9 cellular contexts compared by ENCODE assay signal in the genomic region with DNA sequence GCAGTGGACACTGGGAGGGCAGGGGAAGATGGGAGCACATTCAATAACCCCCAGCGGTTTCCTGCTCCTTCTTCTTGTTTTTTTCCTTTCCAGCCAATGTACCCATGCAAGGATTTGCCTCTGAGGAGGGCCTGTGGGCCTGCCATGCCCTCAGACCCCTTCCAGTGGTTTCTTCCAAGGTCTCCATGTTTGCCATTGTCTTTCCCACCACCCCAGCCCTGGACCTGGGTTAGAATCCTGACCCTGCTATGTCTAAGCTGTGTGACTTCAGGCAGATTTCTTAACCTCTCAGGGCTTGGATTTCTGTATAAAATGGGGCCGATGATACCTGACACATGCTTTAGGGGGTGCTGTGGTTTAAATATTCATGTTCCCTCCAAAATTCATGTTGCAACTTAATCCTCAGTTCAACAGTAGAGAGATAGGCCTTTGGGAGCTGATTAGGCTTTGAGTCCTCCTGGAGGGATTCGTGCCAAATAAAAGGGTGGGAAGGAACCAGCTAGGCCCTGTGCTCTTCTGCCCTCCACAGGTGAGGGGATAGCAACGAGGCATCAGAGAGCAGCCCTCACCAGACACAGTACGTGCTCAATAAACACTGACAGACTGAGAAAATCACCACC. TPM values are rescaled to one million over a fixed set of nuclear protein-coding genes. Genes with fewer than 3 reads are reported as not detected.
A peak's percentile ranks its signal among the peaks of the same experiment; 100 is the strongest.
DNase-seq lines count a peak whose midpoint lies in the region; ATAC-seq, FAIRE-seq and TF ChIP-seq lines count a peak whose summit lies in the region.
"Had no signal": no experiment of that assay in that cellular context is flagged by ENCODE, and none has a peak within 500 bp of the region (broad histone marks: within the 10 kb centered on the region; RNA-seq: fewer than 3 reads in every experiment).

No MANE protein-coding gene starts in this region.

- DNase-seq in A172 (ENCODE audit: low spot score) (peak; percentile 77), GM13977 (ENCODE audit: low spot score) (peak; percentile 31), RCC 7860 (ENCODE audit: low spot score) (peak; percentile 37), fibroblast of mammary gland (ENCODE audit: low read depth) (peak; percentile 67), DMS79 treated with DMSO at 0.1 percent for 48 hours (lab: John Stamatoyannopoulos, UW) (no peak), urothelium cell line (ENCODE audit: low spot score) (no peak), GM20000 (ENCODE audit: low spot score) (no peak)
- DNase-seq: psoas muscle had no signal

- no peak for ATAC-seq in HG02973 (IDR thresholded peaks at IDR 0.05; ENCODE audit: unreplicated experiment)
- ATAC-seq: psoas muscle had no signal

- no peak overlapping the region for H3K4me3 ChIP-seq in fibroblast of mammary gland (ENCODE audit: control insufficient read depth, low read depth, low read length)
- H3K4me3 ChIP-seq: psoas muscle had no signal

- in situ Hi-C loops in GM13977 (cut with MboI; ENCODE audit: low pct_unique_long_range_greater_than_20kb, low sequenced_read_pairs, unreplicated experiment): no loop called here

- peak; percentile 39 for TF ChIP-seq CTCF in GM13977 (IDR thresholded peaks at IDR 0.05; ENCODE audit: extremely low read depth, insufficient read depth, missing control alignments)
- peak; percentile 47 for TF ChIP-seq CTCF in fibroblast of mammary gland (conservative IDR thresholded peaks at IDR 0.05; ENCODE audit: control insufficient read depth, insufficient read depth, low read depth, low read length)
- TF ChIP-seq CTCF in GM20000 (IDR thresholded peaks at IDR 0.05; ENCODE audit: extremely low read depth, missing control alignments): no peak

- FAIRE-seq in RCC 7860 (lab: Jason Lieb, UNC) (no peak), urothelium cell line (lab: Jason Lieb, UNC) (no peak)

RNA-seq across cellular contexts. Expression of a gene that starts 46.3 kb away (rescaled TPM):
- 225 and 260 TPM in 2 replicates for total RNA-seq in A172 (2014; rRNA removed; shearing (Covaris generic))

Comparison
In these comparisons a context has a peak if more than half of its experiments do, and no peak if none do; other contexts are left out.
1. DNase-seq: peak in A172 (single experiment), GM13977 (single experiment), RCC 7860 (single experiment) and fibroblast of mammary gland (single experiment); none in DMS79 treated with DMSO at 0.1 percent for 48 hours (single experiment), urothelium cell line (single experiment) and GM20000 (single experiment).